In the genomic region with DNA sequence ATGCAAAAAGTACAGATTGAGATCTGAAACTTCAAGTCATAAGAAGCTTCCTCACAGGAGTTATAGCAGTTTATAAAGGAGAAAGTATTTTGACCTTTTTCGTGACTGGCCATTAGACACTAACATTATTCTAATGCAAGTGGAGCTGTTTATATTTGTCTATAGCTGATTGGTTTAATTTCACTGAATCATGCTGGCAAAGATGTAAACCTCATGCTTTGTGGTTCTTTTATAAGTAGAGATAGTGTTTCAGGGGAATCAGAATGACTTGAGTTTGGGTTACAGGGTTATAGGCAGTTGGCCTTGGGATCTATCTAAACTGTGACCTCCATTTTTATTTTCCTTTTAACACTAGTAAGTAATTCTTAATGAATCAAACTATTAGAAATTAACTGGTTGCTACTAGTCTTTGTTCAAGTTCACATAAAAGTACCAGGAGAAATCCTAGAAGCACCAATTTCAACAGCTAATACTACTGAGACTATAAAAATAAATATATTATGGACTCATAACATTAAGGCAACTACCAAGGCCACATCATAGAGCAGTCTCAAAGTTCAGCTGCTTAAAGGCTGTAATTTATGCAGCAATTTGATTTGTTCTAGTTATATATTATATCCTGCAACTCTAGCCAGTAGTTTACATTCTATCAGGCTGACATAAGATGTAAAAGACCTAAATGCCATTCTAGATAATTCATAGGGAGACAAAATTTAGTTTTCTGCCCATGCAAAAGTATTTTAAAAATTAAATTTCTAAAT, we compare ENCODE assay signal across 19 cellular contexts.
DNase-seq lines count a peak whose midpoint lies in the region; ATAC-seq, FAIRE-seq and TF ChIP-seq lines count a peak whose summit lies in the region.
"Had no signal": no experiment of that assay in that cellular context is flagged by ENCODE, and none has a peak within 500 bp of the region (broad histone marks: within the 10 kb centered on the region; RNA-seq: fewer than 3 reads in every experiment).

No MANE protein-coding gene starts in this region.

- TF ChIP-seq POLR2A in GM12878 (IDR thresholded peaks at IDR 0.05; ENCODE audit: low read depth, low read length) = no peak

- no peaks in the 10 kb centered on the region for H3K27me3 Mint-ChIP-seq in CD8-positive, alpha-beta memory T cell
- H3K27me3 Mint-ChIP-seq: activated CD8-positive, alpha-beta T cell treated with anti-CD3 and anti-CD28 coated beads for 36 hours; stimulated activated memory B cell treated with anti-CD40 and anti-IgM and Interleukin-4, amounts not matched to agents 10 μg/mL and 1 μg/mL and 100 μg/mL, for 72 hours had no signal

- H3K27me3 ChIP-seq in GM12878 (replicated peaks in 1 of 2; ENCODE audit: control insufficient read depth in 2 of 2, insufficient read depth in 2 of 2, low read length in 1 of 2) = no peaks in the 10 kb centered on the region
- H3K27me3 ChIP-seq in CD8-positive, alpha-beta memory T cell (ENCODE audit: insufficient read depth, low read length, poor library complexity, severe bottlenecking) = no peaks in the 10 kb centered on the region
- H3K27me3 ChIP-seq: dorsolateral prefrontal cortex had no signal

- peak; percentile 38 for FAIRE-seq in GM12878 (lab: Jason Lieb, UNC)
- FAIRE-seq: urothelium cell line had no signal

- peaks cover 10% of the 10 kb centered on the region for H3K4me1 ChIP-seq in GM12878 (ENCODE audit: control insufficient read depth, insufficient read depth, low read length)
- H3K4me1 ChIP-seq in CD8-positive, alpha-beta memory T cell (ENCODE audit: insufficient read depth, low read length) = no peaks in the 10 kb centered on the region

- BruUV-seq in GM12878 (replicated peaks; lab: Mats Ljungman, UMichigan) = no TSS peak

- H3K27ac Mint-ChIP-seq in CD8-positive, alpha-beta memory T cell = no peak overlapping the region
- H3K27ac Mint-ChIP-seq: activated CD8-positive, alpha-beta T cell treated with anti-CD3 and anti-CD28 coated beads for 36 hours; CD14-positive monocyte; stimulated activated memory B cell treated with anti-CD40 and anti-IgM and Interleukin-4, amounts not matched to agents 10 μg/mL and 1 μg/mL and 100 μg/mL, for 72 hours; T-helper 2 cell treated with Interferon-gamma antibody and Interleukin-4, amounts not matched to agents 5 μg/mL and 100 μg/mL, for 36 hours had no signal

- H3K9ac ChIP-seq in GM12878 (ENCODE audit: control insufficient read depth, insufficient read depth, low read length) = no peak overlapping the region

- RAD21 ChIA-PET in GM12878 (lab: Charles Lee; ENCODE audit: unreplicated experiment) = interaction anchor here (0.7 to 6.4 kb wide), 35 partner anchors 13 to 1803 kb away, joined by 3 to 81 read pairs (median 4); a partner anchor contains a TSS

- TF ChIP-seq RAD21 in GM12878 (IDR thresholded peaks at IDR 0.05; ENCODE audit: insufficient read depth, low read depth, low read length) = no peak

- TF ChIP-seq EP300 in GM12878 (IDR thresholded peaks at IDR 0.05; ENCODE audit: borderline replicate concordance in 1 of 2, control insufficient read depth in 1 of 2, low read depth in 2 of 2, low read length in 2 of 2) = no peak

- H3K36me3 Mint-ChIP-seq in CD8-positive, alpha-beta memory T cell = peaks cover 0 to 5% (median 5%) of the 10 kb centered on the region in 3 donors

- 40% methylated on average over 1 of the region's 1 CpG for WGBS in GM12878 (ENCODE audit: insufficient coverage, insufficient replicate concordance, low lambda C conversion rate, missing lambda C conversion rate)

- no peak overlapping the region for H2AFZ ChIP-seq in GM12878 (ENCODE audit: control insufficient read depth, low read depth, low read length)

- no peaks in the 10 kb centered on the region for H3K9me3 Mint-ChIP-seq in CD8-positive, alpha-beta memory T cell
- H3K9me3 Mint-ChIP-seq: activated CD8-positive, alpha-beta T cell treated with anti-CD3 and anti-CD28 coated beads for 36 hours; CD14-positive monocyte; stimulated activated memory B cell treated with anti-CD40 and anti-IgM and Interleukin-4, amounts not matched to agents 10 μg/mL and 1 μg/mL and 100 μg/mL, for 72 hours; T-helper 2 cell treated with Interferon-gamma antibody and Interleukin-4, amounts not matched to agents 5 μg/mL and 100 μg/mL, for 36 hours had no signal

- CTCF ChIA-PET in GM12878 (lab: Yijun Ruan, JAX) = interaction anchor here (0.7 to 5.8 kb wide), 30 partner anchors 8 to 1803 kb away, joined by 3 to 94 read pairs (median 6); no protein-coding TSS in a partner anchor
- CTCF ChIA-PET in CD8-positive, alpha-beta memory T cell (lab: Charles Lee) = interaction anchor here (0.6 to 3.5 kb wide), 4 partner anchors 7 to 1729 kb away, joined by 3 to 11 read pairs (median 4); no protein-coding TSS in a partner anchor

- no peak overlapping the region for H3K4me2 ChIP-seq in GM12878 (ENCODE audit: control insufficient read depth, insufficient read depth)

- no peaks in the 10 kb centered on the region for H4K20me1 ChIP-seq in GM12878 (ENCODE audit: control insufficient read depth, insufficient read depth)

- H3K79me2 ChIP-seq in GM12878 (ENCODE audit: control insufficient read depth, insufficient read depth, low read length) = no peaks in the 10 kb centered on the region; the same call in 1 of the 2 replicates

- DNase-seq in COLO829 (ENCODE audit: low spot score) = peak; percentile 12
- DNase-seq in HT1080 (ENCODE audit: low read depth) = peak; percentile 31
- DNase-seq in GM12878 (ENCODE audit: low read depth, low spot score) = no peak
- DNase-seq in left kidney (ENCODE audit: low read depth, low spot score) = peak; percentile 3
- no peak for DNase-seq in NCI-H526 treated with DMSO at 0.1 percent for 48 hours (lab: John Stamatoyannopoulos, UW)
- no peak for DNase-seq in CD8-positive, alpha-beta memory T cell
- no peak for DNase-seq in NCI-H1092 (lab: John Stamatoyannopoulos, UW)
- no peak for DNase-seq in activated CD4-positive, alpha-beta T cell treated with anti-CD3 and anti-CD28 coated beads, Interleukin-2, amount 50 U/mL, for 4 hours
- DNase-seq: activated CD8-positive, alpha-beta T cell treated with anti-CD3 and anti-CD28 coated beads for 36 hours; dorsolateral prefrontal cortex; H7; islet precursor cell; NCI-H446 treated with DMSO at 0.1 percent for 48 hours; stimulated activated CD4-positive, alpha-beta T cell treated with anti-CD3 and anti-CD28 coated beads, Interleukin-4, amount 100 ng/mL, for 4 hours had no signal

- TF ChIP-seq CTCF in GM12878 (IDR thresholded peaks at IDR 0.05 in 2 of 3, conservative IDR thresholded peaks at IDR 0.05 in 1 of 3; ENCODE audit: control insufficient read depth in 2 of 3, extremely low read depth in 1 of 3, insufficient read depth in 1 of 3, low read depth in 3 of 3, low read length in 3 of 3) = no peak

- no peaks in the 10 kb centered on the region; the same call in 2 of the 3 replicates for H3K9me3 ChIP-seq in GM12878 (replicated peaks; ENCODE audit: control insufficient read depth, insufficient read depth, low read length)
- H3K9me3 ChIP-seq in CD8-positive, alpha-beta memory T cell (ENCODE audit: low read length) = no peaks in the 10 kb centered on the region

- peak overlapping the region; percentile 5 for H3K27ac ChIP-seq in GM12878 (ENCODE audit: control insufficient read depth, insufficient read depth)
- H3K27ac ChIP-seq in CD8-positive, alpha-beta memory T cell (ENCODE audit: low read depth, low read length) = no peak overlapping the region
- H3K27ac ChIP-seq: dorsolateral prefrontal cortex, RWPE1 had no signal

- in situ Hi-C loops in GM12878 (cut with MboI) = loop anchor here (5.0 kb wide), 3 partner anchors 942 to 1477 kb away; no protein-coding TSS in a partner anchor

- intact Hi-C loops in GM12878 (cut with micrococcal nuclease; ENCODE audit: unreplicated experiment) = loop anchor here (1.0 to 5.0 kb wide), 7 partner anchors 374 to 1477 kb away; a partner anchor contains a TSS

- SMC1A ChIA-PET in GM12878 (lab: Charles Lee; ENCODE audit: uncharacterized antibody, unreplicated experiment) = interaction anchor here (0.6 to 7.9 kb wide), 42 partner anchors 8 to 1802 kb away, joined by 3 to 118 read pairs (median 4); a partner anchor contains a TSS

- POLR2A ChIA-PET in GM12878 (lab: Charles Lee) = interaction anchor here (0.6 to 1.1 kb wide), 4 partner anchors 163 to 1168 kb away, joined by 3 to 4 read pairs (median 3); no protein-coding TSS in a partner anchor
- POLR2A ChIA-PET in CD8-positive, alpha-beta memory T cell (lab: Charles Lee) = interaction anchor here (0.6 kb wide), 1 partner anchor 94 kb away, joined by 4 read pairs; a partner anchor contains a TSS

- peaks cover 19 to 46% (median 27%) of the 10 kb centered on the region in 3 donors for H3K4me1 Mint-ChIP-seq in CD8-positive, alpha-beta memory T cell
- H3K4me1 Mint-ChIP-seq: CD14-positive monocyte had no signal

- H3K4me3 Mint-ChIP-seq in CD8-positive, alpha-beta memory T cell = no peak overlapping the region
- H3K4me3 Mint-ChIP-seq: activated CD8-positive, alpha-beta T cell treated with anti-CD3 and anti-CD28 coated beads for 36 hours; CD14-positive monocyte; stimulated activated memory B cell treated with anti-CD40 and anti-IgM and Interleukin-4, amounts not matched to agents 10 μg/mL and 1 μg/mL and 100 μg/mL, for 72 hours; T-helper 2 cell treated with Interferon-gamma antibody and Interleukin-4, amounts not matched to agents 5 μg/mL and 100 μg/mL, for 36 hours had no signal

- ATAC-seq in GM12878 = peak; percentile 58
- ATAC-seq: activated CD8-positive, alpha-beta T cell treated with anti-CD3 and anti-CD28 coated beads for 36 hours; stimulated activated memory B cell treated with anti-CD40 and anti-IgM and Interleukin-4, amounts not matched to agents 10 μg/mL and 1 μg/mL and 100 μg/mL, for 72 hours had no signal

- no peaks in the 10 kb centered on the region for H3K36me3 ChIP-seq in GM12878 (ENCODE audit: control insufficient read depth in 2 of 2, insufficient read depth in 2 of 2, low read length in 1 of 2)
- H3K36me3 ChIP-seq in CD8-positive, alpha-beta memory T cell (ENCODE audit: insufficient read depth, low read length) = no peaks in the 10 kb centered on the region

- no peak overlapping the region for H3K4me3 ChIP-seq in GM12878
- H3K4me3 ChIP-seq in CD8-positive, alpha-beta memory T cell (ENCODE audit: low read length) = no peak overlapping the region
- H3K4me3 ChIP-seq: dorsolateral prefrontal cortex had no signal

TF ChIP-seq in GM12878, 131 proteins besides CTCF, POLR2A, EP300 and RAD21:
- TF ChIP-seq KLF5 (IDR thresholded peaks at IDR 0.05; ENCODE audit: partially characterized antibody) (no peak), RUNX3 (IDR thresholded peaks at IDR 0.05; ENCODE audit: low read length) (0 out of 2 replicates have a peak, but pooled peaks have one; percentile 7), POLR2AphosphoS5 (IDR thresholded peaks at IDR 0.05; ENCODE audit: low read length) (no peak), GATAD2B (conservative IDR thresholded peaks at IDR 0.05; ENCODE audit: low read depth) (no peak), SREBF2 (IDR thresholded peaks at IDR 0.05; ENCODE audit: low read length) (no peak), NBN (IDR thresholded peaks at IDR 0.05) (no peak)

Comparison
In these comparisons a context has a peak if more than half of its experiments do, and no peak if none do; other contexts are left out.
1. DNase-seq: peak in COLO829 (single experiment), HT1080 (single experiment) and left kidney (single experiment); none in GM12878 (single experiment), NCI-H526 treated with DMSO at 0.1 percent for 48 hours (single experiment), CD8-positive, alpha-beta memory T cell (0 of 5), NCI-H1092 (single experiment) and activated CD4-positive, alpha-beta T cell treated with anti-CD3 and anti-CD28 coated beads, Interleukin-2, amount 50 U/mL, for 4 hours (0 of 2).